Comparison of ENCODE assay signal across 13 cellular contexts in genomic region chr15:34271493-34271892, GRCh38. TPM values are rescaled to one million over a fixed set of nuclear protein-coding genes. Genes with fewer than 3 reads are reported as not detected.
DNase-seq lines count a peak whose midpoint lies in the region; ATAC-seq, FAIRE-seq and TF ChIP-seq lines count a peak whose summit lies in the region.
"Had no signal": no experiment of that assay in that cellular context is flagged by ENCODE, and none has a peak within 500 bp of the region (broad histone marks: within the 10 kb centered on the region; RNA-seq: fewer than 3 reads in every experiment).

No MANE protein-coding gene starts in this region.

- DNase-seq in AG08395 (ENCODE audit: low spot score) (peak; percentile 60), H54 (ENCODE audit: insufficient read length, low spot score) (peak; percentile 40), adipocyte (ENCODE audit: low read depth) (peak; percentile 63), iris pigment epithelial cell (ENCODE audit: low read depth) (peak; percentile 90), NCI-H774 (lab: John Stamatoyannopoulos, UW) (no peak)
- no peak for DNase-seq in activated T-cell treated with anti-CD3 and anti-CD28 coated beads, Interleukin-2, amount 50 U/mL, for 4 hours
- DNase-seq: activated T-cell treated with anti-CD3 and anti-CD28 coated beads, Interleukin-2, amount 50 U/mL, for 72 hours; hippocampal formation; NCI-H1694 treated with DMSO at 0.1 percent for 48 hours had no signal

- no peaks in the 10 kb centered on the region for H3K9me3 ChIP-seq in adipocyte (ENCODE audit: control insufficient read depth, low read length)

- H3K27me3 ChIP-seq in adipocyte (replicated peaks; ENCODE audit: control insufficient read depth, insufficient read depth, low read length): no peaks in the 10 kb centered on the region

- peak; percentile 97 for FAIRE-seq in H54 (lab: Jason Lieb, UNC)
- FAIRE-seq: colon had no signal

- peaks cover 21% of the 10 kb centered on the region for H3K4me1 ChIP-seq in adipocyte (ENCODE audit: control insufficient read depth, insufficient read depth, low read length)

- no peaks in the 10 kb centered on the region for H3K36me3 ChIP-seq in adipocyte (ENCODE audit: control insufficient read depth, insufficient read depth, low read length, severe bottlenecking)

- H3K9me3 Mint-ChIP-seq in activated T-cell treated with anti-CD3 and anti-CD28 coated beads, Interleukin-2, amount 50 U/mL, for 4 hours: no peaks in the 10 kb centered on the region
- H3K9me3 Mint-ChIP-seq: activated T-cell treated with anti-CD3 and anti-CD28 coated beads, Interleukin-2, amount 50 U/mL, for 72 hours had no signal

- no peaks in the 10 kb centered on the region for H3K27me3 Mint-ChIP-seq in activated T-cell treated with anti-CD3 and anti-CD28 coated beads, Interleukin-2, amount 50 U/mL, for 4 hours (ENCODE audit: low read depth)

- H3K4me3 ChIP-seq in adipocyte (ENCODE audit: low read length): no peak overlapping the region
- H3K4me3 ChIP-seq: skin epidermis had no signal

- ATAC-seq in GM21526 (IDR thresholded peaks at IDR 0.05; ENCODE audit: low FRiP score, unreplicated experiment): no peak
- no peak for ATAC-seq in HG02884 (IDR thresholded peaks at IDR 0.05; ENCODE audit: unreplicated experiment)
- ATAC-seq in activated T-cell treated with anti-CD3 and anti-CD28 coated beads, Interleukin-2, amount 50 U/mL, for 4 hours: no peak
- ATAC-seq: activated T-cell treated with anti-CD3 and anti-CD28 coated beads, Interleukin-2, amount 50 U/mL, for 72 hours had no signal

- peaks cover 21% of the 10 kb centered on the region for H3K36me3 Mint-ChIP-seq in activated T-cell treated with anti-CD3 and anti-CD28 coated beads, Interleukin-2, amount 50 U/mL, for 4 hours (ENCODE audit: insufficient read depth)

- no peak overlapping the region for H3K9ac ChIP-seq in adipocyte (ENCODE audit: low read length)

- peaks cover 9% of the 10 kb centered on the region for H3K4me1 Mint-ChIP-seq in activated T-cell treated with anti-CD3 and anti-CD28 coated beads, Interleukin-2, amount 50 U/mL, for 4 hours (ENCODE audit: low read depth)

- TF ChIP-seq POLR2A in H54 (IDR thresholded peaks at IDR 0.05; ENCODE audit: low read depth, low read length): no peak

- no peak overlapping the region for H3K4me3 Mint-ChIP-seq in activated T-cell treated with anti-CD3 and anti-CD28 coated beads, Interleukin-2, amount 50 U/mL, for 4 hours
- H3K4me3 Mint-ChIP-seq: activated T-cell treated with anti-CD3 and anti-CD28 coated beads, Interleukin-2, amount 50 U/mL, for 72 hours had no signal

RNA-seq across cellular contexts. Expression of gene EMC4, which starts 46.7 kb away (rescaled TPM):
- 100 to 1,000 TPM; 144 to 148 (median 146) TPM for total RNA-seq in activated T-cell treated with anti-CD3 and anti-CD28 coated beads, Interleukin-2, amount 50 U/mL, for 4 hours

Comparison
In these comparisons a context has a peak if more than half of its experiments do, and no peak if none do; other contexts are left out.
1. DNase-seq: peak in AG08395 (single experiment), H54 (single experiment), adipocyte (single experiment) and iris pigment epithelial cell (single experiment); none in NCI-H774 (single experiment) and activated T-cell treated with anti-CD3 and anti-CD28 coated beads, Interleukin-2, amount 50 U/mL, for 4 hours (single experiment).